In genomic region chr6:47722178-47722577, GRCh38 we compare ENCODE assay signal across 14 cellular contexts. TPM values are rescaled to one million over a fixed set of nuclear protein-coding genes. Genes with fewer than 3 reads are reported as not detected.
DNase-seq lines count a peak whose midpoint lies in the region; ATAC-seq, FAIRE-seq and TF ChIP-seq lines count a peak whose summit lies in the region.
"Had no signal": no experiment of that assay in that cellular context is flagged by ENCODE, and none has a peak within 500 bp of the region (broad histone marks: within the 10 kb centered on the region; RNA-seq: fewer than 3 reads in every experiment).

No MANE protein-coding gene starts in this region.

- H3K27me3 ChIP-seq in K562 (ENCODE audit: control insufficient read depth in 2 of 2, insufficient read depth in 2 of 2, low read length in 2 of 2) (peaks cover 0 to 15% of the 10 kb centered on the region in 2 experiments; a peak in 3 of 5 replicates), left lung (no peaks in the 10 kb centered on the region)
- H3K27me3 ChIP-seq: spleen had no signal

- BruUV-seq in K562 (replicated peaks; lab: Mats Ljungman, UMichigan), result no TSS peak

- TF ChIP-seq POLR2A in K562 (conservative IDR thresholded peaks at IDR 0.05), result no peak
- no peak for TF ChIP-seq POLR2A in H54 (IDR thresholded peaks at IDR 0.05; ENCODE audit: low read depth, low read length)

- TF ChIP-seq CTCF in K562 (IDR thresholded peaks at IDR 0.05 in 2 of 3, conservative IDR thresholded peaks at IDR 0.05 in 1 of 3; ENCODE audit: insufficient read depth in 2 of 3, low read depth in 1 of 3, low read length in 3 of 3) (no peak), left lung (IDR thresholded peaks at IDR 0.05) (no peak)

- H3K4me3 ChIP-seq in K562 (no peak overlapping the region), left lung (no peak overlapping the region)
- H3K4me3 ChIP-seq: spleen had no signal

- H3K36me3 ChIP-seq in K562 (ENCODE audit: control insufficient read depth, insufficient read depth, low read length), result no peaks in the 10 kb centered on the region
- H3K36me3 ChIP-seq in left lung, result no peaks in the 10 kb centered on the region
- H3K36me3 ChIP-seq: spleen had no signal

- H3K9ac ChIP-seq in K562 (ENCODE audit: insufficient read depth in 1 of 2, low read depth in 2 of 2, low read length in 2 of 2), result no peak overlapping the region

- H3K9me3 ChIP-seq in K562 (replicated peaks; ENCODE audit: control insufficient read depth, insufficient read depth, low read depth, low read length) (no peaks in the 10 kb centered on the region), left lung (no peaks in the 10 kb centered on the region)
- H3K9me3 ChIP-seq: spleen had no signal

- no peak for TF ChIP-seq EP300 in K562 (IDR thresholded peaks at IDR 0.05; ENCODE audit: low read length)

- DNase-seq in H4 (ENCODE audit: low spot score), result peak; percentile 12
- DNase-seq in K562 (ENCODE audit: extremely low read depth in 1 of 4, low spot score in 3 of 4), result no peak
- DNase-seq in left lung, result no peak
- no peak for DNase-seq in H54 (ENCODE audit: insufficient read length, low spot score)
- no peak for DNase-seq in NCI-H2227 treated with DMSO at 0.1 percent for 48 hours (lab: John Stamatoyannopoulos, UW)
- no peak for DNase-seq in COLO668 (lab: John Stamatoyannopoulos, UW; ENCODE audit: unreplicated experiment)
- DNase-seq: aorta; CD4-positive, CD25-positive, alpha-beta regulatory T cell; naive thymus-derived CD4-positive, alpha-beta T cell; spleen; stimulated activated naive CD4-positive, alpha-beta T cell had no signal

- FAIRE-seq in K562 (lab: Jason Lieb, UNC), result no peak
- no peak for FAIRE-seq in H54 (lab: Jason Lieb, UNC)

- intact Hi-C loops in K562 (cut with micrococcal nuclease), result no loop called here
- intact Hi-C loops in left lung (cut with DNase I), result no loop called here

- no peak overlapping the region for H3K4me2 ChIP-seq in K562 (ENCODE audit: insufficient read depth, low read length)

- WGBS in K562 (ENCODE audit: insufficient coverage, low coverage, missing lambda C conversion rate), result 0% methylated on average over 3 of the region's 3 CpGs

- no peaks in the 10 kb centered on the region for H4K20me1 ChIP-seq in K562 (replicated peaks; ENCODE audit: control insufficient read depth, insufficient read depth, low read length)

- ATAC-seq in GM18858 (IDR thresholded peaks at IDR 0.05; ENCODE audit: unreplicated experiment), result peak; percentile 93
- peak; percentile 71 for ATAC-seq in HG03457 (IDR thresholded peaks at IDR 0.05; ENCODE audit: unreplicated experiment)
- no peak for ATAC-seq in K562
- ATAC-seq in left lung, result no peak
- ATAC-seq: naive thymus-derived CD4-positive, alpha-beta T cell had no signal

- CTCF ChIA-PET in K562 (lab: Yijun Ruan, JAX; ENCODE audit: low intra/inter-chr PET ratio), result no interaction called here

- H2AFZ ChIP-seq in K562 (ENCODE audit: low read depth, low read length), result no peak overlapping the region

- no peaks in the 10 kb centered on the region for H3K79me2 ChIP-seq in K562 (ENCODE audit: control insufficient read depth, insufficient read depth, low read length)

- in situ Hi-C loops in K562 (cut with MboI), result no loop called here

- POLR2A ChIA-PET in K562 (lab: Yijun Ruan, JAX), result no interaction called here

- TF ChIP-seq RAD21 in K562 (CRISPR knock-in tag; conservative IDR thresholded peaks at IDR 0.05 in 1 of 2, IDR thresholded peaks at IDR 0.05 in 1 of 2), result no peak

- no peaks in the 10 kb centered on the region for H3K4me1 ChIP-seq in K562 (replicated peaks in 1 of 2; ENCODE audit: control insufficient read depth in 2 of 2, insufficient read depth in 2 of 2, low read length in 2 of 2)
- no peaks in the 10 kb centered on the region for H3K4me1 ChIP-seq in left lung
- H3K4me1 ChIP-seq: spleen had no signal

- H3K9me1 ChIP-seq in K562 (ENCODE audit: control insufficient read depth, insufficient read depth, low read length), result no peaks in the 10 kb centered on the region

- H3K27ac ChIP-seq in K562 (ENCODE audit: extremely low read depth, low read depth, low read length), result no peak overlapping the region
- no peak overlapping the region for H3K27ac ChIP-seq in left lung
- H3K27ac ChIP-seq: spleen had no signal

TF ChIP-seq in K562, 482 proteins besides CTCF, POLR2A, EP300 and RAD21:
- TF ChIP-seq NR1H2 (CRISPR knock-in tag; IDR thresholded peaks at IDR 0.05) (no peak), HES1 (IDR thresholded peaks at IDR 0.05; ENCODE audit: low read depth) (0 out of 2 replicates have a peak, but pooled peaks have one; percentile 24)

RNA-seq across cellular contexts. Expression of gene ADGRF4, which starts 23.8 kb away (rescaled TPM):
- 0.25 and 0.81 TPM in 2 replicates for total RNA-seq in H4 (2014; rRNA removed; shearing (Covaris generic))
- not detected in 2 replicates for total RNA-seq in K562 (2011; cell fraction: chromatin; rRNA removed; ENCODE audit: low replicate concordance)
- not detected in 2 replicates for total RNA-seq in K562 (2011; cell fraction: nucleolus; rRNA removed)
- total RNA-seq in K562 (2011; cell fraction: nucleoplasm; rRNA removed), result not detected in 2 replicates
- total RNA-seq in K562 (2014; rRNA removed) (not detected in 2 replicates), K562 (2014; rRNA removed; fragmentation: Illumina TruSeq; extraction: Trizol) (not detected in 2 replicates), K562 (2015; rRNA removed; fragmentation: Illumina TruSeq; extraction: Trizol) (not detected in 2 replicates), K562 (2021) (not detected in 2 replicates), left lung (under 1 TPM; 0.08 to 0.55 TPM)
- polyA plus RNA-seq in K562 (2011; rRNA removed) (not detected in 2 replicates), K562 (2014; fragmentation: Illumina TruSeq; extraction: Trizol) (not detected in 2 replicates), K562 (2014; fragmentation: Nextera tagmentation; extraction: Ambion mirVana) (not detected), K562 (2014; rRNA removed) (not detected in 2 replicates)
- polyA plus RNA-seq in K562 (2011; cell fraction: cytosol; rRNA removed), result not detected in 2 replicates
- not detected in 2 replicates for polyA plus RNA-seq in K562 (2011; cell fraction: nucleus; rRNA removed)
- polyA plus RNA-seq in K562 (2012), result 0.04 TPM in 1 of 2 replicates, not detected in the other
- polyA minus RNA-seq in K562 (2011; rRNA and poly(A)+ RNA removed), result not detected in 2 replicates
- not detected in 2 replicates for polyA minus RNA-seq in K562 (2011; cell fraction: cytosol; rRNA and poly(A)+ RNA removed)
- not detected in 2 replicates for polyA minus RNA-seq in K562 (2011; cell fraction: nucleus; rRNA and poly(A)+ RNA removed)
- total RNA-seq: aorta; CD4-positive, CD25-positive, alpha-beta regulatory T cell; naive thymus-derived CD4-positive, alpha-beta T cell; spleen had no signal
- polyA plus RNA-seq: aorta; CD4-positive, CD25-positive, alpha-beta regulatory T cell; naive thymus-derived CD4-positive, alpha-beta T cell; spleen had no signal

RNA-seq across cellular contexts. Expression of gene OPN5, which starts 59.7 kb away (rescaled TPM):
- total RNA-seq in H4 (2014; rRNA removed; shearing (Covaris generic)), result 0.17 TPM in 1 of 2 replicates, not detected in the other
- not detected in 2 replicates for total RNA-seq in K562 (2011; cell fraction: chromatin; rRNA removed; ENCODE audit: low replicate concordance)
- total RNA-seq in K562 (2011; cell fraction: nucleolus; rRNA removed), result not detected in 2 replicates
- total RNA-seq in K562 (2011; cell fraction: nucleoplasm; rRNA removed), result not detected in 2 replicates
- not detected in 2 replicates for total RNA-seq in K562 (2014; rRNA removed)
- total RNA-seq in K562 (2014; rRNA removed; fragmentation: Illumina TruSeq; extraction: Trizol), result not detected in 2 replicates
- not detected in 2 replicates for total RNA-seq in K562 (2015; rRNA removed; fragmentation: Illumina TruSeq; extraction: Trizol)
- not detected in 2 replicates for total RNA-seq in K562 (2021)
- polyA plus RNA-seq in K562 (2011; rRNA removed), result not detected in 2 replicates
- not detected in 2 replicates for polyA plus RNA-seq in K562 (2011; cell fraction: cytosol; rRNA removed)
- not detected in 2 replicates for polyA plus RNA-seq in K562 (2011; cell fraction: nucleus; rRNA removed)
- polyA plus RNA-seq in K562 (2012), result 0.07 TPM in 1 of 2 replicates, not detected in the other
- not detected in 2 replicates for polyA plus RNA-seq in K562 (2014; fragmentation: Illumina TruSeq; extraction: Trizol)
- polyA plus RNA-seq in K562 (2014; fragmentation: Nextera tagmentation; extraction: Ambion mirVana), result not detected
- not detected in 2 replicates for polyA plus RNA-seq in K562 (2014; rRNA removed)
- not detected in 2 replicates for polyA minus RNA-seq in K562 (2011; rRNA and poly(A)+ RNA removed)
- polyA minus RNA-seq in K562 (2011; cell fraction: cytosol; rRNA and poly(A)+ RNA removed), result not detected in 2 replicates
- not detected in 2 replicates for polyA minus RNA-seq in K562 (2011; cell fraction: nucleus; rRNA and poly(A)+ RNA removed)
- total RNA-seq in left lung, result not detected
- total RNA-seq: aorta; CD4-positive, CD25-positive, alpha-beta regulatory T cell; HT1080; naive thymus-derived CD4-positive, alpha-beta T cell; spleen had no signal
- polyA plus RNA-seq: aorta; CD4-positive, CD25-positive, alpha-beta regulatory T cell; naive thymus-derived CD4-positive, alpha-beta T cell; spleen had no signal

Comparison
In these comparisons a context has a peak if more than half of its experiments do, and no peak if none do; other contexts are left out.
1. ATAC-seq: peak in GM18858 (single experiment) and HG03457 (single experiment); none in K562 (single experiment) and left lung (single experiment).